In the genomic region with DNA sequence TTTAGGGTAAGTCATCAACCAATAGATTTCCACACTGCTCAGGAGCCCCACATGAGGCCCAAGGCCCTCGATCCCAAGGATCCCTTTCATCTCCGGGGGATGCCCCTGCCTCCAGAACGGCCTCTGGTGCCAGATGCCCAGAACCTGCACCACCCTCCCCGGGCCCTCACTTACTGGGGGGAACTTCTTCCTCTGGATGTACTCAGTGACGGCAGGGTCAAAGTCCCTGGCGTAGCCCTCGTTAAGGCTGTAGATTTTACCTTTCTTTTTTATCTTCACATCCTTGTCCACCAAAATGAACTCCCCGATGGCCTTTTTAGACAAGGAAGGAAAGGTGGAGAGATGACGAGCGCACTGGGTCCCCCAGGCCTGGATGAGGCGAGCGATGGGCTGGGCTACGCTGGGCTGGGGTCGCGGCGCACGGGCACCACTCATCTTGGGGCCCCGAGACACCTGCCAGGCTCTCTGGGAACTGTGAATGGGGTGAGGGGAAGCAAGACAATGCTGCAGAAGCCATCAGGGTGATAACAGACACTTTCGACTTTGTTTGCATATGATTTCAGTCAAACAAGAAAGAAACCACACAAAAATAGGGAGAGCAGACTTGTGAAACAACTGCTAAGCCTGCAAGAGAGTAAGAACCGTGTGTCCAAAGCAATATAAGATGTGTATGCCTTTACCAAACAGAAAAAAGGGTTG, we compare ENCODE assay signal across 10 cellular contexts. TPM values are rescaled to one million over a fixed set of nuclear protein-coding genes. Genes with fewer than 3 reads are reported as not detected.
"Had no signal": no experiment of that assay in that cellular context is flagged by ENCODE, and none has a peak within 500 bp of the region (broad histone marks: within the 10 kb centered on the region; RNA-seq: fewer than 3 reads in every experiment).

No MANE protein-coding gene starts in this region.

- H3K9me3 ChIP-seq: pancreas, uterus had no signal

- ATAC-seq: pancreas had no signal

- H3K27me3 ChIP-seq: pancreas, uterus had no signal

- H3K4me3 ChIP-seq: pancreas, uterus had no signal

- H3K36me3 ChIP-seq: pancreas, uterus had no signal

- DNase-seq: activated effector memory CD4-positive, alpha-beta T cell treated with Interleukin-2 at 50 U/mL for 16 hours; activated T-cell treated with anti-CD3 and anti-CD28 coated beads, Interleukin-2, amount 50 U/mL, for 1 hour; mammary epithelial cell; pancreas; retina; uterus had no signal

- H3K27ac ChIP-seq: uterus had no signal

- H3K4me1 ChIP-seq: uterus had no signal

RNA-seq across cellular contexts. Expression of a gene that starts 13.2 kb away (rescaled TPM):
- total RNA-seq: mammary epithelial cell; neural crest cell; T-helper 2 cell treated with Interferon-gamma antibody and Interleukin-4, amounts not matched to agents 100 ng/mL and 5 ng/mL, for 36 hours; uterus had no signal
- polyA plus RNA-seq: esophagus, mammary epithelial cell had no signal

RNA-seq across cellular contexts. Expression of a gene that starts 32.5 kb away (rescaled TPM):
- total RNA-seq: skeletal muscle tissue; T-helper 2 cell treated with Interferon-gamma antibody and Interleukin-4, amounts not matched to agents 100 ng/mL and 5 ng/mL, for 36 hours had no signal

RNA-seq across cellular contexts. Expression of a gene that starts 51.9 kb away (rescaled TPM):
- total RNA-seq: skeletal muscle tissue; T-helper 2 cell treated with Interferon-gamma antibody and Interleukin-4, amounts not matched to agents 100 ng/mL and 5 ng/mL, for 36 hours; uterus had no signal
- polyA plus RNA-seq: mammary epithelial cell had no signal
